In the genomic region with DNA sequence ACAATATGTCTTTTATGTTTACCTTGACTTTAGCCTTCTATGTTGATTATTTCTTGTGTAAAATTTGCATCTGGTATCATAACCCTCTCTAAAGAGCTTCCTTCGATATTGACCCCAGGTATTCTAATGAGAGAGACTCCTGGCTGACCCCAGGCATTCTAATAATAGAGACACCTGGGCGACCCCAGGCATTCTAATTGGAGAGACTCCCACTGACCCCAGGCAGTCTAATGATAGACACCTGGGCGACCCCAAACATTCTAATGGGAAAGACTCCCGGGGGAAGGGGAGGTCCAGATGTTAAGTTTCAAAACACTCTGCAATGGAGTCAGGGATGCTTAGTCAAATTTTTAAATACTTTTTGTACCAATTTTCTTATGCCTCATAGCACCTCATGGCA, we compare ENCODE assay signal across 1 cellular context.
TF ChIP-seq lines count a peak whose summit lies in the region.

No MANE protein-coding gene starts in this region.

TF ChIP-seq in GM23338, 12 proteins besides CTCF, POLR2A, EP300 and RAD21 (continued from another document):
- TF ChIP-seq NANOG (IDR thresholded peaks at IDR 0.05; ENCODE audit: borderline replicate concordance) (no peak), JUNB (IDR thresholded peaks at IDR 0.05; ENCODE audit: unreplicated experiment) (no peak)
